ENCODE assay signal across 30 cellular contexts in genomic region chr20:61909821-61910220, GRCh38.
"Had no signal": no experiment of that assay in that cellular context is flagged by ENCODE, and none has a peak within 500 bp of the region (broad histone marks: within the 10 kb centered on the region; RNA-seq: fewer than 3 reads in every experiment).

No MANE protein-coding gene starts in this region.

- H3K36me3 ChIP-seq: adrenal gland, colonic mucosa, esophagus muscularis mucosa, gastrocnemius medialis had no signal

- ATAC-seq: activated CD4-positive, alpha-beta T cell treated with anti-CD3 and anti-CD28 coated beads for 36 hours; activated CD8-positive, alpha-beta memory T cell treated with anti-CD3 and anti-CD28 coated beads, Interleukin-2, amount 10 ng/mL, durations not matched to agents 7 days and 5 days; activated CD8-positive, alpha-beta T cell treated with anti-CD3 and anti-CD28 coated beads, Interleukin-2, amount 10 ng/mL, durations not matched to agents 7 days and 5 days; activated naive CD8-positive, alpha-beta T cell treated with anti-CD3 and anti-CD28 coated beads, Interleukin-2, amount 50 U/mL, for 24 hours; body of pancreas; foreskin keratinocyte; gastrocnemius medialis; T-helper 17 cell had no signal

- DNase-seq: activated CD4-positive, alpha-beta memory T cell treated with anti-CD3 and anti-CD28 coated beads for 36 hours; activated CD4-positive, alpha-beta T cell treated with anti-CD3 and anti-CD28 coated beads for 36 hours; activated CD4-positive, alpha-beta T cell treated with anti-CD3 and anti-CD28 coated beads, Interleukin-2, amount 10 ng/mL, durations not matched to agents 24 days and 14 days; activated CD4-positive, CD25-positive, alpha-beta regulatory T cell; activated CD4-positive, CD25-positive, alpha-beta regulatory T cell treated with anti-CD3 and anti-CD28 coated beads, Interleukin-2, amount 50 U/mL, for 72 hours; activated CD8-positive, alpha-beta memory T cell treated with anti-CD3 and anti-CD28 coated beads, Interleukin-2, amount 10 ng/mL, durations not matched to agents 7 days and 5 days; activated CD8-positive, alpha-beta memory T cell treated with anti-CD3 and anti-CD28 coated beads, Interleukin-2, amount 50 U/mL, for 4 hours; activated CD8-positive, alpha-beta T cell treated with anti-CD3 and anti-CD28 coated beads, Interleukin-2, amount 10 ng/mL, durations not matched to agents 7 days and 5 days; activated effector memory CD4-positive, alpha-beta T cell treated with anti-CD3 and anti-CD28 coated beads, Interleukin-2, amount 50 U/mL, for 16 hours; activated naive CD4-positive, alpha-beta T cell treated with anti-CD3 and anti-CD28 coated beads for 36 hours; activated naive CD8-positive, alpha-beta T cell treated with anti-CD3 and anti-CD28 coated beads for 36 hours; activated naive CD8-positive, alpha-beta T cell treated with anti-CD3 and anti-CD28 coated beads, Interleukin-2, amount 50 U/mL, for 24 hours; activated T-cell treated with anti-CD3 and anti-CD28 coated beads, Interleukin-2, amount 50 U/mL, for 1 hour; activated T-cell treated with anti-CD3 and anti-CD28 coated beads, Interleukin-2, amount 50 U/mL, for 48 hours; adrenal gland; amygdala; aorta; body of pancreas; central memory CD4-positive, alpha-beta T cell; cerebellar nuclear complex; colonic mucosa; effector CD8-positive, alpha-beta T cell; foreskin keratinocyte; gastrocnemius medialis; T-helper 1 cell; T1000 had no signal

- H3K27ac ChIP-seq: adrenal gland, body of pancreas, colonic mucosa, esophagus muscularis mucosa, foreskin keratinocyte, gastrocnemius medialis had no signal

- H3K4me3 ChIP-seq: adrenal gland, body of pancreas, colonic mucosa, esophagus muscularis mucosa, gastrocnemius medialis had no signal

- H3K9me3 ChIP-seq: adrenal gland, body of pancreas, colonic mucosa, gastrocnemius medialis had no signal

- FAIRE-seq: endometrium, endothelial cell of umbilical vein had no signal

- H3K4me1 ChIP-seq: adrenal gland, body of pancreas, colonic mucosa, esophagus muscularis mucosa, foreskin keratinocyte, gastrocnemius medialis had no signal
